Comparison of ENCODE assay signal across 1 cellular context in genomic region chr10:5544216-5544805, GRCh38.
TF ChIP-seq lines count a peak whose summit lies in the region.

No MANE protein-coding gene starts in this region.

TF ChIP-seq in IMR-90, 13 proteins besides CTCF, POLR2A, EP300 and RAD21 (continued from another document):
- TF ChIP-seq MAZ (IDR thresholded peaks at IDR 0.05; ENCODE audit: borderline replicate concordance, low read depth, low read length) (no peak), BHLHE40 (IDR thresholded peaks at IDR 0.05; ENCODE audit: low read depth, low read length) (no peak)
